Comparison of ENCODE assay signal across 1 cellular context in the genomic region with DNA sequence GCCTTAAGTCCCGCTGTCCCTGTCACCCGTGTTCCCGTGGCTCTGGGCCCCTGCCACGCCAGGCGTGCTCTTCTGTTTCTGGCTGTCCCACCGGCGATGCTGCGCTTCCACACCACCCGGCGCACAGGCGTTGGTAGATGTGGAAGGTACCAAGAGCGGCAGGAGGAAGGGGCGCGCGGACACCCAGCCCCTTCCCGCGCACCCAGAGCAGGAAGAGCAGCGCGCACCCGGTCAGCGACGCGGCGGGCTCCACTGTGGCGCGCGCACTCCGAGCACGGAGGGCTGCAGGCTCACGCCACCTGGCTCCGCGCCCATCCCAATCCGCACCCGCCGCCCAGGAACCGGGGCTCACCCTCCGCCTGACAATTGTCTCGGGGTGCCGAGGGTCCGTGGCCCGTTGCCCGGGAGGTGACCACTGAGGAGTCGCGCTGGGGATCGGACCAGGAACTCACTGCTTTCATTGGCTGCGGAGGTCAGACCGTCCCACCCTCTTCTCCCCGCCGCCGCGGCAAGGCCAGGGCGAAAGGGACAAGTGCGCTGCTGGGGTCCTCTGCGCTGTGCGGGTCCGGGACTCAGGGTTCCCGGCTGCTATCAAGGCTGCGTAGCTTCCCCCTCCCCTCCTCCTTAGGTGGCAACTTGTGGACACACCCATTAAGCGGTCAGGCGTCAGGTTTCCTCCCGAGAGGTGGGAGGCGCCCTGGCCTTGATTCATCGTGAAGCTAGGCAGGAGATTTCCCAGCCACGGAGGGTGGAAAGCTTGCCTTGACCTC.
TF ChIP-seq lines count a peak whose summit lies in the region.

No MANE protein-coding gene starts in this region.

TF ChIP-seq in HEK293, 187 proteins besides CTCF, POLR2A, EP300 and RAD21 (continued from another document):
- TF ChIP-seq ZNF473 (tag by site-specific recombination; IDR thresholded peaks at IDR 0.05) = no peak
- no peak; the same call in 1 of the 2 replicates for TF ChIP-seq ZNF76 (tag by site-specific recombination; IDR thresholded peaks at IDR 0.05; ENCODE audit: borderline replicate concordance, low read depth)
- no peak for TF ChIP-seq ZNF626 (tag by site-specific recombination; IDR thresholded peaks at IDR 0.05)
- TF ChIP-seq ZNF664 (tag by site-specific recombination; IDR thresholded peaks at IDR 0.05) = no peak
- TF ChIP-seq, protein P1, sequence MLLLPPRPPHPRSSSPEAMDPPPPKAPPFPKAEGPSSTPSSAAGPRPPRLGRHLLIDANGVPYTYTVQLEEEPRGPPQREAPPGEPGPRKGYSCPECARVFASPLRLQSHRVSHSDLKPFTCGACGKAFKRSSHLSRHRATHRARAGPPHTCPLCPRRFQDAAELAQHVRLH (tag by site-specific recombination; IDR thresholded peaks at IDR 0.05) = no peak
- TF ChIP-seq ZEB2 (tag by site-specific recombination; IDR thresholded peaks at IDR 0.05) = peak; percentile 69
- TF ChIP-seq ZBTB44 (tag by site-specific recombination; IDR thresholded peaks at IDR 0.05) = no peak
- 0 out of 2 replicates have a peak, but pooled peaks have one; percentile 8 for TF ChIP-seq MZF1 (tag by site-specific recombination; IDR thresholded peaks at IDR 0.05; ENCODE audit: borderline replicate concordance)
- TF ChIP-seq ZNF10 (tag by site-specific recombination; IDR thresholded peaks at IDR 0.05) = no peak; the same call in 1 of the 2 replicates
- TF ChIP-seq, protein P2, sequence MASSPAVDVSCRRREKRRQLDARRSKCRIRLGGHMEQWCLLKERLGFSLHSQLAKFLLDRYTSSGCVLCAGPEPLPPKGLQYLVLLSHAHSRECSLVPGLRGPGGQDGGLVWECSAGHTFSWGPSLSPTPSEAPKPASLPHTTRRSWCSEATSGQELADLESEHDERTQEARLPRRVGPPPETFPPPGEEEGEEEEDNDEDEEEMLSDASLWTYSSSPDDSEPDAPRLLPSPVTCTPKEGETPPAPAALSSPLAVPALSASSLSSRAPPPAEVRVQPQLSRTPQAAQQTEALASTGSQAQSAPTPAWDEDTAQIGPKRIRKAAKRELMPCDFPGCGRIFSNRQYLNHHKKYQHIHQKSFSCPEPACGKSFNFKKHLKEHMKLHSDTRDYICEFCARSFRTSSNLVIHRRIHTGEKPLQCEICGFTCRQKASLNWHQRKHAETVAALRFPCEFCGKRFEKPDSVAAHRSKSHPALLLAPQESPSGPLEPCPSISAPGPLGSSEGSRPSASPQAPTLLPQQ (tag by site-specific recombination; IDR thresholded peaks at IDR 0.05) = peak; percentile 82
- peak; percentile 44 for TF ChIP-seq ZXDB (tag by site-specific recombination; IDR thresholded peaks at IDR 0.05)
- no peak for TF ChIP-seq ZNF549 (tag by site-specific recombination; IDR thresholded peaks at IDR 0.05)
- TF ChIP-seq ZNF510 (tag by site-specific recombination; IDR thresholded peaks at IDR 0.05; ENCODE audit: insufficient replicate concordance) = no peak
